ENCODE assay signal across 24 cellular contexts in genomic region chr2:62030902-62031301, GRCh38.
"Had no signal": no experiment of that assay in that cellular context is flagged by ENCODE, and none has a peak within 500 bp of the region (broad histone marks: within the 10 kb centered on the region; RNA-seq: fewer than 3 reads in every experiment).

No MANE protein-coding gene starts in this region.

- H3K9ac ChIP-seq: KMS-11, SK-N-SH had no signal

- DNase-seq: Kasumi-1, MM.1S, NCI-H1092 treated with DMSO at 0.1 percent for 48 hours, NCI-H1436, NCI-H187, NCI-H2029, NCI-H2081 treated with DMSO at 0.1 percent for 48 hours, NCI-H2171, NCI-H226, NCI-H446, NCI-H510A, NCI-H524 treated with DMSO at 0.1 percent for 48 hours, NCI-H69, NCI-H774, PC-3, SHP77, SK-N-SH, SW 1271 had no signal

- H3K9me3 ChIP-seq: SK-N-SH had no signal

- H3K36me3 Mint-ChIP-seq: IgD-negative memory B cell had no signal

- H3K9me2 ChIP-seq: SK-N-SH had no signal

- H3K4me3 ChIP-seq: K562 had no signal

- H3K4me3 Mint-ChIP-seq: IgD-negative memory B cell had no signal

- H3K4me2 ChIP-seq: KMS-11, SK-N-SH had no signal

- H3K27ac ChIP-seq: KMS-11, RWPE1 had no signal

- ATAC-seq: HepG2, K562, Panc1, PC-3 had no signal

- H3K27ac Mint-ChIP-seq: IgD-negative memory B cell had no signal

- H3K27me3 Mint-ChIP-seq: IgD-negative memory B cell had no signal
